In genomic region chr4:109671350-109671749, GRCh38 we compare ENCODE assay signal across 18 cellular contexts. TPM values are rescaled to one million over a fixed set of nuclear protein-coding genes. Genes with fewer than 3 reads are reported as not detected.
DNase-seq lines count a peak whose midpoint lies in the region; ATAC-seq lines count a peak whose summit lies in the region.
"Had no signal": no experiment of that assay in that cellular context is flagged by ENCODE, and none has a peak within 500 bp of the region (broad histone marks: within the 10 kb centered on the region; RNA-seq: fewer than 3 reads in every experiment).

No MANE protein-coding gene starts in this region.

- POLR2A ChIA-PET in CD8-positive, alpha-beta memory T cell (lab: Charles Lee), result no interaction called here

- no peaks in the 10 kb centered on the region for H3K27me3 Mint-ChIP-seq in activated naive CD4-positive, alpha-beta T cell treated with anti-CD3 and anti-CD28 coated beads for 36 hours (ENCODE audit: low read depth)
- H3K27me3 Mint-ChIP-seq in activated naive CD4-positive, alpha-beta T cell treated with anti-CD3 and anti-CD28 coated beads, Interleukin-2, amount 10 ng/mL, durations not matched to agents 7 days and 5 days, result no peaks in the 10 kb centered on the region
- H3K27me3 Mint-ChIP-seq in CD4-positive, CD25-positive, alpha-beta regulatory T cell, result no peaks in the 10 kb centered on the region
- no peaks in the 10 kb centered on the region for H3K27me3 Mint-ChIP-seq in activated naive CD8-positive, alpha-beta T cell treated with anti-CD3 and anti-CD28 coated beads for 36 hours
- no peaks in the 10 kb centered on the region for H3K27me3 Mint-ChIP-seq in CD8-positive, alpha-beta memory T cell

- H3K27ac Mint-ChIP-seq in activated naive CD4-positive, alpha-beta T cell treated with anti-CD3 and anti-CD28 coated beads for 36 hours, result peak overlapping the region; percentile 65
- no peak overlapping the region for H3K27ac Mint-ChIP-seq in activated naive CD4-positive, alpha-beta T cell treated with anti-CD3 and anti-CD28 coated beads, Interleukin-2, amount 10 ng/mL, durations not matched to agents 7 days and 5 days
- peak overlapping the region in 2 of 3 donors; percentile 40 to 47 for H3K27ac Mint-ChIP-seq in CD4-positive, CD25-positive, alpha-beta regulatory T cell
- peak overlapping the region; percentile 78 for H3K27ac Mint-ChIP-seq in activated naive CD8-positive, alpha-beta T cell treated with anti-CD3 and anti-CD28 coated beads for 36 hours
- peak overlapping the region in 2 of 8 donors; percentile 35 to 44 for H3K27ac Mint-ChIP-seq in CD8-positive, alpha-beta memory T cell

- H3K4me3 ChIP-seq in CD4-positive, CD25-positive, alpha-beta regulatory T cell (ENCODE audit: low read depth, low read length), result no peak overlapping the region
- no peak overlapping the region for H3K4me3 ChIP-seq in CD8-positive, alpha-beta memory T cell (ENCODE audit: low read length)
- H3K4me3 ChIP-seq: MG63 had no signal

- CTCF ChIA-PET in activated naive CD4-positive, alpha-beta T cell treated with anti-CD3 and anti-CD28 coated beads for 36 hours (lab: Charles Lee), result interaction anchor here (0.6 to 0.8 kb wide), 3 partner anchors 19 to 240 kb away, joined by 3 to 4 read pairs (median 3); no protein-coding TSS in a partner anchor
- CTCF ChIA-PET in activated naive CD4-positive, alpha-beta T cell treated with anti-CD3 and anti-CD28 coated beads, Interleukin-2, amount 10 ng/mL, durations not matched to agents 7 days and 5 days (lab: Charles Lee), result interaction anchor here (0.6 kb wide), 1 partner anchor 109 kb away, joined by 3 read pairs; no protein-coding TSS in a partner anchor
- CTCF ChIA-PET in CD8-positive, alpha-beta memory T cell (lab: Charles Lee), result interaction anchor here (1.8 kb wide), 1 partner anchor 25 kb away, joined by 4 read pairs; no protein-coding TSS in a partner anchor

- peaks cover 6% of the 10 kb centered on the region for H3K4me1 ChIP-seq in CD4-positive, CD25-positive, alpha-beta regulatory T cell (ENCODE audit: control insufficient read depth, insufficient read depth, low read length, poor library complexity, severe bottlenecking)
- H3K4me1 ChIP-seq in CD8-positive, alpha-beta memory T cell (ENCODE audit: insufficient read depth, low read length), result peaks cover 25% of the 10 kb centered on the region
- H3K4me1 ChIP-seq: BE2C had no signal

- no peak for DNase-seq in activated CD4-positive, CD25-positive, alpha-beta regulatory T cell treated with anti-CD3 and anti-CD28 coated beads, Interleukin-2, amount 50 U/mL, for 72 hours
- peak; percentile 39 for DNase-seq in activated naive CD4-positive, alpha-beta T cell treated with anti-CD3 and anti-CD28 coated beads for 36 hours
- DNase-seq in activated naive CD4-positive, alpha-beta T cell treated with anti-CD3 and anti-CD28 coated beads, Interleukin-2, amount 10 ng/mL, durations not matched to agents 7 days and 5 days, result no peak
- DNase-seq in CD4-positive, CD25-positive, alpha-beta regulatory T cell, result no peak
- DNase-seq in activated naive CD8-positive, alpha-beta T cell treated with anti-CD3 and anti-CD28 coated beads for 36 hours, result peak; percentile 30
- DNase-seq in DMS153 (lab: John Stamatoyannopoulos, UW), result no peak
- DNase-seq in CD8-positive, alpha-beta memory T cell, result no peak
- DNase-seq: BE2C, DND-41, H7, MG63, NCI-H1092 treated with DMSO at 0.1 percent for 48 hours, NCI-H2081 treated with DMSO at 0.1 percent for 48 hours, NCI-H510A treated with DMSO at 0.1 percent for 48 hours, NCI-H82, PC-3 had no signal

- H3K36me3 ChIP-seq in CD4-positive, CD25-positive, alpha-beta regulatory T cell (ENCODE audit: control insufficient read depth, insufficient read depth, low read length), result peaks cover 12% of the 10 kb centered on the region
- no peaks in the 10 kb centered on the region for H3K36me3 ChIP-seq in CD8-positive, alpha-beta memory T cell (ENCODE audit: insufficient read depth, low read length)
- H3K36me3 ChIP-seq: BE2C, MG63 had no signal

- intact Hi-C loops in activated naive CD4-positive, alpha-beta T cell treated with anti-CD3 and anti-CD28 coated beads for 36 hours (cut with micrococcal nuclease), result loop anchor here (2.0 kb wide), 1 partner anchor 21 kb away; no protein-coding TSS in a partner anchor

- no peak overlapping the region for H3K27ac ChIP-seq in CD4-positive, CD25-positive, alpha-beta regulatory T cell (ENCODE audit: insufficient read depth, low read length, poor library complexity, severe bottlenecking)
- no peak overlapping the region for H3K27ac ChIP-seq in CD8-positive, alpha-beta memory T cell (ENCODE audit: low read depth, low read length)
- H3K27ac ChIP-seq: 22Rv1 had no signal

- H3K4me1 Mint-ChIP-seq in activated naive CD4-positive, alpha-beta T cell treated with anti-CD3 and anti-CD28 coated beads for 36 hours (ENCODE audit: low read depth), result peaks cover 57% of the 10 kb centered on the region
- peaks cover 18% of the 10 kb centered on the region for H3K4me1 Mint-ChIP-seq in activated naive CD4-positive, alpha-beta T cell treated with anti-CD3 and anti-CD28 coated beads, Interleukin-2, amount 10 ng/mL, durations not matched to agents 7 days and 5 days
- peaks cover 44 to 64% (median 47%) of the 10 kb centered on the region in 4 donors for H3K4me1 Mint-ChIP-seq in CD4-positive, CD25-positive, alpha-beta regulatory T cell
- peaks cover 52% of the 10 kb centered on the region for H3K4me1 Mint-ChIP-seq in activated naive CD8-positive, alpha-beta T cell treated with anti-CD3 and anti-CD28 coated beads for 36 hours
- H3K4me1 Mint-ChIP-seq in CD8-positive, alpha-beta memory T cell, result peaks cover 44 to 73% (median 50%) of the 10 kb centered on the region in 3 donors

- no peaks in the 10 kb centered on the region for H3K27me3 ChIP-seq in CD4-positive, CD25-positive, alpha-beta regulatory T cell (ENCODE audit: control insufficient read depth, insufficient read depth, low read length)
- no peaks in the 10 kb centered on the region for H3K27me3 ChIP-seq in CD8-positive, alpha-beta memory T cell (ENCODE audit: insufficient read depth, low read length, poor library complexity, severe bottlenecking)
- H3K27me3 ChIP-seq: BE2C, MG63 had no signal

- peaks cover 17% of the 10 kb centered on the region for H3K9me3 Mint-ChIP-seq in activated naive CD4-positive, alpha-beta T cell treated with anti-CD3 and anti-CD28 coated beads for 36 hours
- peaks cover 13% of the 10 kb centered on the region for H3K9me3 Mint-ChIP-seq in activated naive CD4-positive, alpha-beta T cell treated with anti-CD3 and anti-CD28 coated beads, Interleukin-2, amount 10 ng/mL, durations not matched to agents 7 days and 5 days
- H3K9me3 Mint-ChIP-seq in CD4-positive, CD25-positive, alpha-beta regulatory T cell, result peaks cover 0 to 7% (median 0%) of the 10 kb centered on the region in 7 donors
- peaks cover 21% of the 10 kb centered on the region for H3K9me3 Mint-ChIP-seq in activated naive CD8-positive, alpha-beta T cell treated with anti-CD3 and anti-CD28 coated beads for 36 hours
- H3K9me3 Mint-ChIP-seq in CD8-positive, alpha-beta memory T cell, result peaks cover 0 to 7% (median 3%) of the 10 kb centered on the region in 5 donors

- peaks cover 0 to 6% of the 10 kb centered on the region in 2 experiments for H3K9me3 ChIP-seq in CD4-positive, CD25-positive, alpha-beta regulatory T cell (ENCODE audit: control insufficient read depth in 2 of 2, low read length in 2 of 2)
- H3K9me3 ChIP-seq in CD8-positive, alpha-beta memory T cell (ENCODE audit: low read length), result no peaks in the 10 kb centered on the region
- H3K9me3 ChIP-seq: BE2C, MG63 had no signal

- H3K36me3 Mint-ChIP-seq in activated naive CD4-positive, alpha-beta T cell treated with anti-CD3 and anti-CD28 coated beads for 36 hours (ENCODE audit: low read depth), result peaks cover 29% of the 10 kb centered on the region
- peaks cover 76% of the 10 kb centered on the region for H3K36me3 Mint-ChIP-seq in activated naive CD4-positive, alpha-beta T cell treated with anti-CD3 and anti-CD28 coated beads, Interleukin-2, amount 10 ng/mL, durations not matched to agents 7 days and 5 days
- peaks cover 39% of the 10 kb centered on the region for H3K36me3 Mint-ChIP-seq in CD4-positive, CD25-positive, alpha-beta regulatory T cell
- H3K36me3 Mint-ChIP-seq in activated naive CD8-positive, alpha-beta T cell treated with anti-CD3 and anti-CD28 coated beads for 36 hours, result peaks cover 65% of the 10 kb centered on the region
- H3K36me3 Mint-ChIP-seq in CD8-positive, alpha-beta memory T cell, result peaks cover 10 to 46% (median 18%) of the 10 kb centered on the region in 3 donors

- peak; percentile 81 to 82 for ATAC-seq in activated CD4-positive, CD25-positive, alpha-beta regulatory T cell treated with anti-CD3 and anti-CD28 coated beads, Interleukin-2, amount 50 U/mL, for 24 hours
- no peak for ATAC-seq in CD4-positive, CD25-positive, alpha-beta regulatory T cell (ENCODE audit: low read depth in 2 of 2)
- ATAC-seq: PC-3 had no signal

- no peak overlapping the region for H3K4me3 Mint-ChIP-seq in activated naive CD4-positive, alpha-beta T cell treated with anti-CD3 and anti-CD28 coated beads for 36 hours
- H3K4me3 Mint-ChIP-seq in activated naive CD4-positive, alpha-beta T cell treated with anti-CD3 and anti-CD28 coated beads, Interleukin-2, amount 10 ng/mL, durations not matched to agents 7 days and 5 days, result no peak overlapping the region
- H3K4me3 Mint-ChIP-seq in CD4-positive, CD25-positive, alpha-beta regulatory T cell, result no peak overlapping the region
- no peak overlapping the region for H3K4me3 Mint-ChIP-seq in activated naive CD8-positive, alpha-beta T cell treated with anti-CD3 and anti-CD28 coated beads for 36 hours
- H3K4me3 Mint-ChIP-seq in CD8-positive, alpha-beta memory T cell, result no peak overlapping the region

RNA-seq across cellular contexts. Expression of gene CASP6, which starts 31.9 kb away (rescaled TPM):
- 10 to 100 TPM; 11.5 to 12.1 TPM for total RNA-seq in activated naive CD4-positive, alpha-beta T cell treated with anti-CD3 and anti-CD28 coated beads for 36 hours
- total RNA-seq in CD4-positive, CD25-positive, alpha-beta regulatory T cell, result 21.9 TPM
- 10 to 100 TPM; 64.5 to 88.4 (median 72.7) TPM for polyA plus RNA-seq in CD4-positive, CD25-positive, alpha-beta regulatory T cell
- total RNA-seq in activated naive CD8-positive, alpha-beta T cell treated with anti-CD3 and anti-CD28 coated beads for 36 hours, result 10 to 100 TPM; 22.2 to 23.5 TPM
- 10 to 100 TPM; 14.9 to 15.4 TPM for total RNA-seq in CD8-positive, alpha-beta memory T cell
- 61.0 TPM for polyA plus RNA-seq in CD8-positive, alpha-beta memory T cell

RNA-seq across cellular contexts. Expression of gene PLA2G12A, which starts 58.5 kb away (rescaled TPM):
- 10 to 100 TPM; 22.8 to 24.3 TPM for total RNA-seq in activated naive CD4-positive, alpha-beta T cell treated with anti-CD3 and anti-CD28 coated beads for 36 hours
- 13.3 TPM for total RNA-seq in CD4-positive, CD25-positive, alpha-beta regulatory T cell
- polyA plus RNA-seq in CD4-positive, CD25-positive, alpha-beta regulatory T cell, result 10 to 100 TPM; 36.3 to 48.4 (median 43.2) TPM
- total RNA-seq in activated naive CD8-positive, alpha-beta T cell treated with anti-CD3 and anti-CD28 coated beads for 36 hours, result 10 to 100 TPM; 24.0 to 31.2 TPM
- total RNA-seq in CD8-positive, alpha-beta memory T cell, result 10 to 100 TPM; 16.8 to 23.0 TPM
- 44.5 TPM for polyA plus RNA-seq in CD8-positive, alpha-beta memory T cell

Comparison
In these comparisons a context has a peak if more than half of its experiments do, and no peak if none do; other contexts are left out.
1. DNase-seq: peak in activated naive CD4-positive, alpha-beta T cell treated with anti-CD3 and anti-CD28 coated beads for 36 hours (single experiment) and activated naive CD8-positive, alpha-beta T cell treated with anti-CD3 and anti-CD28 coated beads for 36 hours (single experiment); none in activated CD4-positive, CD25-positive, alpha-beta regulatory T cell treated with anti-CD3 and anti-CD28 coated beads, Interleukin-2, amount 50 U/mL, for 72 hours (single experiment), activated naive CD4-positive, alpha-beta T cell treated with anti-CD3 and anti-CD28 coated beads, Interleukin-2, amount 10 ng/mL, durations not matched to agents 7 days and 5 days (single experiment), CD4-positive, CD25-positive, alpha-beta regulatory T cell (0 of 3), DMS153 (single experiment) and CD8-positive, alpha-beta memory T cell (0 of 5).
2. ATAC-seq: peak in activated CD4-positive, CD25-positive, alpha-beta regulatory T cell treated with anti-CD3 and anti-CD28 coated beads, Interleukin-2, amount 50 U/mL, for 24 hours (2 of 2); none in CD4-positive, CD25-positive, alpha-beta regulatory T cell (0 of 2).